16 cellular contexts compared by ENCODE assay signal in genomic region chr6:151436814-151437213, GRCh38.
DNase-seq lines count a peak whose midpoint lies in the region; ATAC-seq and TF ChIP-seq lines count a peak whose summit lies in the region.
"Had no signal": no experiment of that assay in that cellular context is flagged by ENCODE, and none has a peak within 500 bp of the region (broad histone marks: within the 10 kb centered on the region; RNA-seq: fewer than 3 reads in every experiment).

No MANE protein-coding gene starts in this region.

- POLR2A ChIA-PET in RWPE1 (lab: Yijun Ruan, JAX; ENCODE audit: low non-redundant PET): no interaction called here

- ATAC-seq in GM21786 (IDR thresholded peaks at IDR 0.05; ENCODE audit: unreplicated experiment): no peak
- no peak for ATAC-seq in HG02642 (IDR thresholded peaks at IDR 0.05; ENCODE audit: poor library complexity, unreplicated experiment)
- ATAC-seq: natural killer cell treated with Interleukin-12 subunit alpha and Interleukin-12 subunit beta and Interleukin-15 and Interleukin-18, amount 100 ng/mL, for 72 hours had no signal

- H3K4me3 ChIP-seq in skeletal muscle cell (ENCODE audit: low read depth, low read length): no peak overlapping the region

- H3K27ac ChIP-seq in RWPE1: no peak overlapping the region

- DNase-seq in EH (ENCODE audit: low read depth) (peak; percentile 80), astrocyte of the hippocampus (ENCODE audit: low read depth, low spot score) (peak; percentile 64), foreskin melanocyte (peak; percentile 32), skeletal muscle cell (ENCODE audit: low read depth) (peak; percentile 79), germinal center (ENCODE audit: low spot score) (no peak), RWPE1 (ENCODE audit: low spot score) (no peak)
- DNase-seq: activated CD8-positive, alpha-beta memory T cell treated with anti-CD3 and anti-CD28 coated beads for 24 hours; activated gamma-delta T cell; CD4-positive, alpha-beta memory T cell; NCI-H1048; NCI-H345; retina; stimulated activated naive CD4-positive, alpha-beta T cell treated with Interleukin-2 at 50 U/mL for 16 hours had no signal

- CTCF ChIA-PET in RWPE1 (lab: Yijun Ruan, JAX): interaction anchor here (0.7 kb wide), 1 partner anchor 9 kb away, joined by 3 read pairs; no protein-coding TSS in a partner anchor

- no peak for TF ChIP-seq CTCF in RWPE1 (conservative IDR thresholded peaks at IDR 0.05; ENCODE audit: low read depth)

Comparison
In these comparisons a context has a peak if more than half of its experiments do, and no peak if none do; other contexts are left out.
1. DNase-seq: peak in EH (single experiment), astrocyte of the hippocampus (single experiment), foreskin melanocyte (single experiment) and skeletal muscle cell (single experiment); none in germinal center (single experiment) and RWPE1 (single experiment).